Comparison of ENCODE assay signal across 30 cellular contexts in genomic region chr9:18585996-18586395, GRCh38.
"Had no signal": no experiment of that assay in that cellular context is flagged by ENCODE, and none has a peak within 500 bp of the region (broad histone marks: within the 10 kb centered on the region; RNA-seq: fewer than 3 reads in every experiment).

No MANE protein-coding gene starts in this region.

- H3K4me1 ChIP-seq: neural progenitor cell, parathyroid adenoma, psoas muscle, suprapubic skin, testis, tibial artery, transverse colon, upper lobe of right lung, uterus had no signal

- H3K27me3 Mint-ChIP-seq: progenitor cell of endocrine pancreas; stimulated activated memory B cell treated with anti-CD40 and anti-IgM and Interleukin-4, amounts not matched to agents 10 μg/mL and 1 μg/mL and 100 μg/mL, for 72 hours; type B pancreatic cell had no signal

- H3K27ac ChIP-seq: neural progenitor cell, ovary, parathyroid adenoma, psoas muscle, suprapubic skin, testis, tibial artery, transverse colon, upper lobe of right lung, uterus had no signal

- FAIRE-seq: small intestine had no signal

- H3K27ac Mint-ChIP-seq: naive thymus-derived CD4-positive, alpha-beta T cell; natural killer cell; nephron; neural progenitor cell; progenitor cell of endocrine pancreas; stimulated activated memory B cell treated with anti-CD40 and anti-IgM and Interleukin-4, amounts not matched to agents 10 μg/mL and 1 μg/mL and 100 μg/mL, for 72 hours; stimulated activated naive CD8-positive, alpha-beta T cell treated with anti-CD3 and anti-CD28 coated beads, Interleukin-15, amount 100 ng/mL, for 72 hours; type B pancreatic cell had no signal

- H3K27me3 ChIP-seq: neural progenitor cell, ovary, suprapubic skin, testis, tibial artery, transverse colon, upper lobe of right lung, uterus had no signal

- H3K36me3 ChIP-seq: ovary, suprapubic skin, tibial artery, transverse colon, upper lobe of right lung, uterus had no signal

- H3K9ac ChIP-seq: neural progenitor cell, parathyroid adenoma had no signal

- H2AFZ ChIP-seq: neural progenitor cell, parathyroid adenoma had no signal

- ATAC-seq: naive thymus-derived CD4-positive, alpha-beta T cell; natural killer cell; psoas muscle; right cardiac atrium; sciatic nerve; stimulated activated memory B cell treated with anti-CD40 and anti-IgM and Interleukin-4, amounts not matched to agents 10 μg/mL and 1 μg/mL and 100 μg/mL, for 72 hours; stimulated activated naive CD8-positive, alpha-beta T cell treated with anti-CD3 and anti-CD28 coated beads, Interleukin-15, amount 100 ng/mL, for 72 hours; stimulated activated naive CD8-positive, alpha-beta T cell treated with anti-CD3 and anti-CD28 coated beads, Interleukin-15, Interleukin-2, amounts not matched to agents 100 U/mL and 50 U/mL, for 24 hours; upper lobe of right lung had no signal

- H3K36me3 Mint-ChIP-seq: naive thymus-derived CD4-positive, alpha-beta T cell; natural killer cell; neural progenitor cell; stimulated activated memory B cell treated with anti-CD40 and anti-IgM and Interleukin-4, amounts not matched to agents 10 μg/mL and 1 μg/mL and 100 μg/mL, for 72 hours; type B pancreatic cell had no signal

- H3K4me3 Mint-ChIP-seq: naive thymus-derived CD4-positive, alpha-beta T cell; natural killer cell; nephron; neural progenitor cell; stimulated activated memory B cell treated with anti-CD40 and anti-IgM and Interleukin-4, amounts not matched to agents 10 μg/mL and 1 μg/mL and 100 μg/mL, for 72 hours; stimulated activated naive CD8-positive, alpha-beta T cell treated with anti-CD3 and anti-CD28 coated beads, Interleukin-15, amount 100 ng/mL, for 72 hours; type B pancreatic cell had no signal

- H3K9me3 ChIP-seq: ovary, suprapubic skin, testis had no signal

- DNase-seq: naive thymus-derived CD4-positive, alpha-beta T cell; natural killer cell; occipital lobe; ovary; posterior cingulate gyrus; psoas muscle; right cardiac atrium; small intestine; stimulated activated CD4-positive, alpha-beta T cell treated with anti-CD3 and anti-CD28 coated beads, Interleukin-15, amount 100 ng/mL, for 24 hours; stimulated activated CD4-positive, alpha-beta T cell treated with anti-CD3 and anti-CD28 coated beads, Interleukin-2, amount 100 ng/mL, for 24 hours; stimulated activated CD4-positive, alpha-beta T cell treated with anti-CD3 and anti-CD28 coated beads, Interleukin-2, amount 100 ng/mL, for 48 hours; stimulated activated CD4-positive, alpha-beta T cell treated with anti-CD3 and anti-CD28 coated beads, Interleukin-4, amount 100 ng/mL, for 4 hours; stimulated activated CD8-positive, alpha-beta memory T cell treated with anti-CD3 and anti-CD28 coated beads, Interleukin-4, amount 100 ng/mL, for 48 hours; stimulated activated naive CD4-positive, alpha-beta T cell; stimulated activated naive CD8-positive, alpha-beta T cell treated with anti-CD3 and anti-CD28 coated beads, Interleukin-15, amount 100 ng/mL, for 72 hours; stimulated activated naive CD8-positive, alpha-beta T cell treated with anti-CD3 and anti-CD28 coated beads, Interleukin-15, Interleukin-2, amounts not matched to agents 100 U/mL and 50 U/mL, for 24 hours; substantia nigra; testis; tibial artery; transverse colon; upper lobe of right lung; uterus had no signal

- H3K4me3 ChIP-seq: neural progenitor cell, ovary, psoas muscle, suprapubic skin, testis, tibial artery, transverse colon, upper lobe of right lung, uterus had no signal

- H3K79me2 ChIP-seq: parathyroid adenoma had no signal

- H3K4me2 ChIP-seq: neural progenitor cell had no signal

- H3K4me1 Mint-ChIP-seq: naive thymus-derived CD4-positive, alpha-beta T cell; natural killer cell; neural progenitor cell; stimulated activated memory B cell treated with anti-CD40 and anti-IgM and Interleukin-4, amounts not matched to agents 10 μg/mL and 1 μg/mL and 100 μg/mL, for 72 hours; stimulated activated naive CD8-positive, alpha-beta T cell treated with anti-CD3 and anti-CD28 coated beads, Interleukin-15, amount 100 ng/mL, for 72 hours had no signal
